8 cellular contexts compared by ENCODE assay signal in the genomic region with DNA sequence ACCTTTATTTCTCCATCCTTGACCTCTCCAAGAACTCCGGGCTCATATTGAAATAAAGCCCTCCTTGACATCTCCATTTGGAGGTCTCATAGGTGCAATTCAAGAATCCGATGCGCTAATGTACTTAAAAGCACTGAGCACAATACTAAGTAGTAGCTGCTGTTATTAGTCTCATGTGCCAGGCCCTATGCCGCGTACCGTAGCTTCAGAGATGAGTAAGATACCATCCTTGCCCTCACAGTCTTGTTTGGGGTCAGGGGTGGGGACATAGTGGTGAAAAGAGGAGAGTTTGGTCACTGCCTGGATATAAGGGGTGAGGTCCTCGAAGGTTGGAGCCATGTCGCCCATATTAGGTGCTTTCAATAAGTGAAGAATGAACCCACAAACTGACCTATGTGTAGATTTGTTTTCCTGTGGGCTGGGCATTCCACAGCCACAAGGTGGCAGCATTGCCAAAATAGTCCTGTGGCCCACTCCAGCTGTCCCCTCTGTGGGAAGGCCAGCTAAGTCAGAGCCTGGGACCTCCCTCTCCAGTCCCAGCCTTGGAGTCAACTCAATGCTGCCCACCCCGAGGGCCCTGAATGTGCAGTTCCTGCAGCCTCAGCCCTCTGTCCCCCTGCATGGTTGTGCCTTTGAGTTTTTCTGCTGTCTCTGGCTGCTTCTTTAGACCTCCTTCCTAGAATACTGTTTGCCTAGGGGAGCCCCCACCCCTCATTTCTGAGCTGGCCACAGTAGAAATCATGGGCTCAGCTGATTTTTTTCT. TPM values are rescaled to one million over a fixed set of nuclear protein-coding genes. Genes with fewer than 3 reads are reported as not detected.
DNase-seq lines count a peak whose midpoint lies in the region; ATAC-seq and TF ChIP-seq lines count a peak whose summit lies in the region.

No MANE protein-coding gene starts in this region.

- H3K36me3 Mint-ChIP-seq in CD8-positive, alpha-beta memory T cell = peaks cover 7 to 68% (median 14%) of the 10 kb centered on the region in 3 donors
- H3K36me3 Mint-ChIP-seq in activated naive CD8-positive, alpha-beta T cell treated with anti-CD3 and anti-CD28 coated beads for 36 hours = peaks cover 17% of the 10 kb centered on the region

- no peak overlapping the region for H3K23ac ChIP-seq in trophoblast cell (ENCODE audit: low read length)

- peak; percentile 30 for ATAC-seq in GM19463 (IDR thresholded peaks at IDR 0.05; ENCODE audit: unreplicated experiment)
- ATAC-seq in Right ventricle myocardium inferior = peak; percentile 95
- ATAC-seq in GM19455 (IDR thresholded peaks at IDR 0.05; ENCODE audit: unreplicated experiment) = no peak

- H3K79me1 ChIP-seq in trophoblast cell (ENCODE audit: low read length) = no peaks in the 10 kb centered on the region

- no peak overlapping the region for H4K12ac ChIP-seq in trophoblast cell (ENCODE audit: low read depth, low read length)

- H2AFZ ChIP-seq in KMS-11 (ENCODE audit: low read depth) = no peak overlapping the region
- H2AFZ ChIP-seq in trophoblast cell (ENCODE audit: insufficient read depth, low read length, poor library complexity) = no peak overlapping the region

- H3K36me3 ChIP-seq in CD8-positive, alpha-beta memory T cell (ENCODE audit: insufficient read depth, low read length) = peaks cover 9% of the 10 kb centered on the region
- H3K36me3 ChIP-seq in KMS-11 (ENCODE audit: insufficient read depth) = no peaks in the 10 kb centered on the region
- no peaks in the 10 kb centered on the region for H3K36me3 ChIP-seq in trophoblast cell (ENCODE audit: control insufficient read depth in 1 of 2, insufficient read depth in 2 of 2, low read length in 2 of 2)

- POLR2A ChIA-PET in CD8-positive, alpha-beta memory T cell (lab: Charles Lee) = interaction anchor here (1.0 kb wide), 1 partner anchor 170 kb away, joined by 4 read pairs; no protein-coding TSS in a partner anchor

- no peak overlapping the region for H2BK120ac ChIP-seq in trophoblast cell (ENCODE audit: insufficient read depth, low read length, poor library complexity)

- H3K27me3 Mint-ChIP-seq in CD8-positive, alpha-beta memory T cell = no peaks in the 10 kb centered on the region
- no peaks in the 10 kb centered on the region for H3K27me3 Mint-ChIP-seq in activated naive CD8-positive, alpha-beta T cell treated with anti-CD3 and anti-CD28 coated beads for 36 hours

- H3K4me2 ChIP-seq in KMS-11 = peak overlapping the region; percentile 55
- H3K4me2 ChIP-seq in trophoblast cell (ENCODE audit: low read length) = no peak overlapping the region

- DNase-seq in CD8-positive, alpha-beta memory T cell = peak; percentile 41 to 70 (median 45)
- DNase-seq in SK-N-DZ (ENCODE audit: low spot score) (peak; percentile 51), Right ventricle myocardium inferior (ENCODE audit: missing footprints) (peak; percentile 82), trophoblast cell (peak; percentile 65 to 86)
- DNase-seq in activated naive CD8-positive, alpha-beta T cell treated with anti-CD3 and anti-CD28 coated beads for 36 hours = peak; percentile 55

- no CpG with 5 or more reads among the region's 9 CpGs for WGBS in trophoblast cell (ENCODE audit: extremely low coverage, insufficient coverage, insufficient read length)

- no peak overlapping the region for H2AK5ac ChIP-seq in trophoblast cell (ENCODE audit: low read length)

- no peaks in the 10 kb centered on the region for H3K9me3 ChIP-seq in CD8-positive, alpha-beta memory T cell (ENCODE audit: low read length)
- H3K9me3 ChIP-seq in trophoblast cell (ENCODE audit: insufficient read depth, low read depth, low read length) = no peaks in the 10 kb centered on the region

- H4K91ac ChIP-seq in trophoblast cell (ENCODE audit: low read depth, low read length) = no peak overlapping the region

- no peak overlapping the region for H3K18ac ChIP-seq in trophoblast cell (ENCODE audit: low read length)

- H3K14ac ChIP-seq in trophoblast cell (ENCODE audit: low read length) = no peak overlapping the region

- H3K79me2 ChIP-seq in KMS-11 (ENCODE audit: insufficient read depth, low read depth) (peaks cover 5% of the 10 kb centered on the region; the same call in 1 of the 2 replicates), trophoblast cell (ENCODE audit: control insufficient read depth, insufficient read depth, low read length, poor library complexity) (no peaks in the 10 kb centered on the region)

- H3K27me3 ChIP-seq in CD8-positive, alpha-beta memory T cell (ENCODE audit: insufficient read depth, low read length, poor library complexity, severe bottlenecking) = no peaks in the 10 kb centered on the region
- H3K27me3 ChIP-seq in KMS-11 (ENCODE audit: insufficient read depth, low read depth) = no peaks in the 10 kb centered on the region
- no peaks in the 10 kb centered on the region for H3K27me3 ChIP-seq in trophoblast cell (ENCODE audit: insufficient read depth, low read length)

- no peak overlapping the region for H3K27ac ChIP-seq in CD8-positive, alpha-beta memory T cell (ENCODE audit: low read depth, low read length)
- H3K27ac ChIP-seq in KMS-11 (peak overlapping the region; percentile 61; the same call in 1 of the 2 replicates), trophoblast cell (ENCODE audit: low read depth, low read length) (no peak overlapping the region)

- H3K4me3 ChIP-seq in CD8-positive, alpha-beta memory T cell (ENCODE audit: low read length) = no peak overlapping the region
- no peak overlapping the region for H3K4me3 ChIP-seq in KMS-11 (IDR thresholded peaks at IDR 0.05; ENCODE audit: insufficient read depth, low read depth, low read length)
- H3K4me3 ChIP-seq in trophoblast cell (ENCODE audit: low read depth, low read length) = no peak overlapping the region

- no peaks in the 10 kb centered on the region for H3K9me3 Mint-ChIP-seq in CD8-positive, alpha-beta memory T cell
- H3K9me3 Mint-ChIP-seq in activated naive CD8-positive, alpha-beta T cell treated with anti-CD3 and anti-CD28 coated beads for 36 hours = peaks cover 5% of the 10 kb centered on the region

- H3K4me3 Mint-ChIP-seq in CD8-positive, alpha-beta memory T cell = peak overlapping the region in 1 of 7 donors; percentile 12
- H3K4me3 Mint-ChIP-seq in activated naive CD8-positive, alpha-beta T cell treated with anti-CD3 and anti-CD28 coated beads for 36 hours = no peak overlapping the region

- CTCF ChIA-PET in CD8-positive, alpha-beta memory T cell (lab: Charles Lee) = interaction anchor here (0.6 to 3.0 kb wide), 18 partner anchors 9 to 419 kb away, joined by 3 to 39 read pairs (median 4); a partner anchor contains a TSS

- peaks cover 19% of the 10 kb centered on the region for H3K4me1 ChIP-seq in CD8-positive, alpha-beta memory T cell (ENCODE audit: insufficient read depth, low read length)
- peaks cover 87% of the 10 kb centered on the region for H3K4me1 ChIP-seq in KMS-11 (ENCODE audit: low read depth, poor library complexity, severe bottlenecking)
- H3K4me1 ChIP-seq in trophoblast cell (ENCODE audit: control insufficient read depth in 1 of 2, insufficient read depth in 2 of 2, low read length in 2 of 2) = no peaks in the 10 kb centered on the region

- H2BK5ac ChIP-seq in trophoblast cell (ENCODE audit: low read depth, low read length, poor library complexity) = no peak overlapping the region

- peak; percentile 84 for TF ChIP-seq CTCF in KMS-11 (conservative IDR thresholded peaks at IDR 0.05; ENCODE audit: low read depth, low read length)

- no peaks in the 10 kb centered on the region for H4K20me1 ChIP-seq in KMS-11 (ENCODE audit: insufficient read depth)

- intact Hi-C loops in Right ventricle myocardium inferior (cut with DNase I) = loop anchor here (1.0 to 2.0 kb wide), 2 partner anchors 130 to 170 kb away; no protein-coding TSS in a partner anchor

- peak overlapping the region in 5 of 8 donors; percentile 11 to 69 (median 35) for H3K27ac Mint-ChIP-seq in CD8-positive, alpha-beta memory T cell
- H3K27ac Mint-ChIP-seq in activated naive CD8-positive, alpha-beta T cell treated with anti-CD3 and anti-CD28 coated beads for 36 hours = no peak overlapping the region

- H3K9ac ChIP-seq in KMS-11 (no peak overlapping the region; the same call in 1 of the 2 replicates), trophoblast cell (ENCODE audit: low read length) (no peak overlapping the region)

- no peak overlapping the region for H3K4ac ChIP-seq in trophoblast cell (ENCODE audit: low read depth, low read length)

- H3K4me1 Mint-ChIP-seq in CD8-positive, alpha-beta memory T cell = peaks cover 29 to 47% (median 39%) of the 10 kb centered on the region in 3 donors
- peaks cover 13% of the 10 kb centered on the region for H3K4me1 Mint-ChIP-seq in activated naive CD8-positive, alpha-beta T cell treated with anti-CD3 and anti-CD28 coated beads for 36 hours

- no peak overlapping the region for H2BK12ac ChIP-seq in trophoblast cell (ENCODE audit: low read length)

- no peak overlapping the region for H4K8ac ChIP-seq in trophoblast cell (ENCODE audit: low read depth, low read length)

RNA-seq across cellular contexts. Expression of a gene that starts 6.5 kb away (rescaled TPM):
- total RNA-seq in CD8-positive, alpha-beta memory T cell = 10 to 100 TPM; 40.0 to 42.4 TPM
- polyA plus RNA-seq in CD8-positive, alpha-beta memory T cell = 59.6 TPM
- polyA plus RNA-seq in SK-N-DZ (2014; cell fraction: cytosol; rRNA removed) = 13.7 and 17.4 TPM in 2 replicates
- polyA plus RNA-seq in SK-N-DZ (2014; cell fraction: nucleus; rRNA removed) = 6.0 and 10.6 TPM in 2 replicates
- 10 to 100 TPM; 29.1 to 29.3 TPM for total RNA-seq in activated naive CD8-positive, alpha-beta T cell treated with anti-CD3 and anti-CD28 coated beads for 36 hours
- 10.8 TPM for total RNA-seq in Right ventricle myocardium inferior
- 11.2 and 12.2 TPM in 2 replicates for polyA plus RNA-seq in trophoblast cell (2013)

RNA-seq across cellular contexts. Expression of a gene that starts 27.5 kb away (rescaled TPM):
- 10 to 100 TPM; 10.6 to 11.3 TPM for total RNA-seq in CD8-positive, alpha-beta memory T cell
- 13.0 TPM for polyA plus RNA-seq in CD8-positive, alpha-beta memory T cell
- 1.4 and 2.6 TPM in 2 replicates for polyA plus RNA-seq in SK-N-DZ (2014; cell fraction: cytosol; rRNA removed)
- 0.85 and 3.2 TPM in 2 replicates for polyA plus RNA-seq in SK-N-DZ (2014; cell fraction: nucleus; rRNA removed)
- 1 to 10 TPM; 4.7 to 5.2 TPM for total RNA-seq in activated naive CD8-positive, alpha-beta T cell treated with anti-CD3 and anti-CD28 coated beads for 36 hours
- 6.5 TPM for total RNA-seq in Right ventricle myocardium inferior
- polyA plus RNA-seq in trophoblast cell (2013) = 6.7 and 7.5 TPM in 2 replicates

RNA-seq across cellular contexts. Expression of a gene that starts 41.5 kb away (rescaled TPM):
- total RNA-seq in CD8-positive, alpha-beta memory T cell = 10 to 100 TPM; 40.3 to 42.4 TPM
- polyA plus RNA-seq in CD8-positive, alpha-beta memory T cell = 16.3 TPM
- 44.6 and 48.7 TPM in 2 replicates for polyA plus RNA-seq in SK-N-DZ (2014; cell fraction: cytosol; rRNA removed)
- 65.7 and 79.5 TPM in 2 replicates for polyA plus RNA-seq in SK-N-DZ (2014; cell fraction: nucleus; rRNA removed)
- total RNA-seq in activated naive CD8-positive, alpha-beta T cell treated with anti-CD3 and anti-CD28 coated beads for 36 hours = 10 to 100 TPM; 43.8 to 44.5 TPM
- total RNA-seq in Right ventricle myocardium inferior = 31.6 TPM
- 17.9 and 18.3 TPM in 2 replicates for polyA plus RNA-seq in trophoblast cell (2013)

RNA-seq across cellular contexts. Expression of a gene that starts 41.7 kb away (rescaled TPM):
- total RNA-seq in CD8-positive, alpha-beta memory T cell = 100 to 1,000 TPM; 157 TPM
- 168 TPM for polyA plus RNA-seq in CD8-positive, alpha-beta memory T cell
- polyA plus RNA-seq in SK-N-DZ (2014; cell fraction: cytosol; rRNA removed) = 28.1 and 30.0 TPM in 2 replicates
- polyA plus RNA-seq in SK-N-DZ (2014; cell fraction: nucleus; rRNA removed) = 50.4 and 54.0 TPM in 2 replicates
- 100 to 1,000 TPM; 153 to 158 TPM for total RNA-seq in activated naive CD8-positive, alpha-beta T cell treated with anti-CD3 and anti-CD28 coated beads for 36 hours
- total RNA-seq in Right ventricle myocardium inferior = 64.5 TPM
- 126 and 135 TPM in 2 replicates for polyA plus RNA-seq in trophoblast cell (2013)

RNA-seq across cellular contexts. Expression of a gene that starts 45.1 kb away (rescaled TPM):
- total RNA-seq in CD8-positive, alpha-beta memory T cell = 10 to 100 TPM; 11.0 to 12.5 TPM
- polyA plus RNA-seq in CD8-positive, alpha-beta memory T cell = 8.3 TPM
- 10.9 and 11.7 TPM in 2 replicates for polyA plus RNA-seq in SK-N-DZ (2014; cell fraction: cytosol; rRNA removed)
- polyA plus RNA-seq in SK-N-DZ (2014; cell fraction: nucleus; rRNA removed) = 12.8 and 13.0 TPM in 2 replicates
- 10 to 100 TPM; 10.6 to 11.8 TPM for total RNA-seq in activated naive CD8-positive, alpha-beta T cell treated with anti-CD3 and anti-CD28 coated beads for 36 hours
- 45.1 TPM for total RNA-seq in Right ventricle myocardium inferior
- polyA plus RNA-seq in trophoblast cell (2013) = 16.1 and 17.5 TPM in 2 replicates
